ENCODE assay signal across 20 cellular contexts in the genomic region with DNA sequence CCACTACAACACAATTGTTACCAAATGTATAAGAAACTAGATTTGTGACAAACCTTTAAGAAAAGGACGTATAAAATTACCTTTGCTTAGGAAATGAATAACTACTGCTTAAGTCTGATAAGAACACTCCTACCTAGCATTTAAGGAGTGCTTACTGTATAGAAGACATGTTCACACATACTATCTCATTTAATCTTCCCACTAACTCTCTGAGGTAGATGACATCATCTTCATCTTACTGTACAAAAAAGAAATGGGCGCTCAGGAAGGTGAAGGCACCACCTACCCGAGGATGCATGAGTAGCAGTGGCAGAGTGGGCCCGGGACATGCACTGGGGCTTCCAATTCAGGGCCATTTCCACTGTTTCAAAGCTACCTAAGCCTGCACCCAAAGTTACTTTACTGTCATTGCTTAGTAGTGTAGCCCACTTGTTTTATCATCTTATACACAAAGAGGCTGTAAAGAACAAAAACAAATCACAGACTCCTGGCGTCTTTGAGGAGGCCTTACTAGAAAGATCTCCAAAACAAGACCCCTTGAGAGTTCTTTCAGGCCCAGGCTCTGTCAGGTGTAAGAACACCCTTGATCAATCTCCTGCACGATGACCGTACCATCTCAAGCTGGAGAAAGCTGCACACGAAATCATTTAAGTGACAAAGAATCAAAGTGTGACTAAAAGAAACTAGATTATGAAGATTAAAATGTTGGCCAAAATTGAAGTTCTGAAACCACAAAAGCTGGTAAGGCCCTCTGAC.
DNase-seq lines count a peak whose midpoint lies in the region; ATAC-seq lines count a peak whose summit lies in the region.
"Had no signal": no experiment of that assay in that cellular context is flagged by ENCODE, and none has a peak within 500 bp of the region (broad histone marks: within the 10 kb centered on the region; RNA-seq: fewer than 3 reads in every experiment).

No MANE protein-coding gene starts in this region.

- ATAC-seq in stimulated activated effector memory CD8-positive, alpha-beta T cell treated with anti-CD3 and anti-CD28 coated beads, Interleukin-12 subunit alpha, Interleukin-12 subunit beta, amount 100 ng/mL, for 72 hours = peak; percentile 53
- ATAC-seq: Right ventricle myocardium inferior had no signal

- intact Hi-C loops in activated T-helper 1 cell treated with anti-CD3 and anti-CD28 coated beads, Interleukin-12 subunit alpha, Interleukin-12 subunit beta, Interleukin-2, Interleukin-4 antibody, amounts not matched to agents 30 ng/mL and 10 ng/mL and 1 ng/mL, durations not matched to agents 14 hours and 24 hours and 36 hours (cut with micrococcal nuclease) = loop anchor here (2.0 to 10.0 kb wide), 3 partner anchors 15 to 481 kb away; a partner anchor contains a TSS

- peaks cover 63% of the 10 kb centered on the region for H3K4me1 Mint-ChIP-seq in activated T-helper 1 cell treated with anti-CD3 and anti-CD28 coated beads, Interleukin-12 subunit alpha, Interleukin-12 subunit beta, Interleukin-2, Interleukin-4 antibody, amounts not matched to agents 30 ng/mL and 10 ng/mL and 1 ng/mL, durations not matched to agents 14 hours and 24 hours and 36 hours (ENCODE audit: low read depth)
- H3K4me1 Mint-ChIP-seq in stimulated activated effector memory CD8-positive, alpha-beta T cell treated with anti-CD3 and anti-CD28 coated beads, Interleukin-12 subunit alpha, Interleukin-12 subunit beta, amount 100 ng/mL, for 72 hours = peaks cover 46% of the 10 kb centered on the region

- H3K9me3 Mint-ChIP-seq in activated T-helper 1 cell treated with anti-CD3 and anti-CD28 coated beads, Interleukin-12 subunit alpha, Interleukin-12 subunit beta, Interleukin-2, Interleukin-4 antibody, amounts not matched to agents 30 ng/mL and 10 ng/mL and 1 ng/mL, durations not matched to agents 14 hours and 24 hours and 36 hours = no peaks in the 10 kb centered on the region
- no peaks in the 10 kb centered on the region for H3K9me3 Mint-ChIP-seq in stimulated activated effector memory CD8-positive, alpha-beta T cell treated with anti-CD3 and anti-CD28 coated beads, Interleukin-12 subunit alpha, Interleukin-12 subunit beta, amount 100 ng/mL, for 72 hours
- H3K9me3 Mint-ChIP-seq: CD4-positive, alpha-beta memory T cell had no signal

- DNase-seq in activated CD4-positive, alpha-beta T cell treated with anti-CD3 and anti-CD28 coated beads, Interleukin-2, amount 50 U/mL, for 48 hours = peak; percentile 34 to 44
- DNase-seq in activated CD4-positive, alpha-beta T cell treated with anti-CD3 and anti-CD28 coated beads for 1 hour = no peak
- DNase-seq in stimulated activated CD4-positive, alpha-beta T cell treated with anti-CD3 and anti-CD28 coated beads, Interleukin-15, amount 100 ng/mL, for 24 hours = peak; percentile 36
- DNase-seq in stimulated activated CD4-positive, alpha-beta T cell treated with anti-CD3 and anti-CD28 coated beads, Interleukin-2, amount 100 ng/mL, for 48 hours = no peak
- no peak for DNase-seq in activated T-helper 1 cell treated with anti-CD3 and anti-CD28 coated beads, Interleukin-12 subunit alpha, Interleukin-12 subunit beta, Interleukin-2, Interleukin-4 antibody, amounts not matched to agents 30 ng/mL and 10 ng/mL and 1 ng/mL, durations not matched to agents 14 hours and 24 hours and 36 hours (ENCODE audit: low spot score)
- DNase-seq in stimulated activated effector memory CD8-positive, alpha-beta T cell treated with anti-CD3 and anti-CD28 coated beads, Interleukin-12 subunit alpha, Interleukin-12 subunit beta, amount 100 ng/mL, for 72 hours (ENCODE audit: low spot score in 2 of 2) = peak in 1 of 2 donors; percentile 49
- DNase-seq in NAMALWA (ENCODE audit: low spot score) (no peak), NCI-H1417 treated with DMSO at 0.1 percent for 48 hours (lab: John Stamatoyannopoulos, UW) (no peak)
- DNase-seq: CD4-positive, alpha-beta memory T cell; DMS153; GDM1; GM23248; MM.1S; NCI-H1092 treated with DMSO at 0.1 percent for 48 hours; NCI-H2081; NCI-H2171 treated with DMSO at 0.1 percent for 48 hours; NCI-H446 treated with DMSO at 0.1 percent for 48 hours; NCI-H748 treated with DMSO at 0.1 percent for 48 hours; NK-92 treated with Interleukin-12 subunit alpha and Interleukin-12 subunit beta, amount 100 ng/mL, for 24 hours had no signal

- H3K36me3 Mint-ChIP-seq in activated T-helper 1 cell treated with anti-CD3 and anti-CD28 coated beads, Interleukin-12 subunit alpha, Interleukin-12 subunit beta, Interleukin-2, Interleukin-4 antibody, amounts not matched to agents 30 ng/mL and 10 ng/mL and 1 ng/mL, durations not matched to agents 14 hours and 24 hours and 36 hours (ENCODE audit: low read depth) = peaks cover 36% of the 10 kb centered on the region
- peaks cover 60% of the 10 kb centered on the region for H3K36me3 Mint-ChIP-seq in stimulated activated effector memory CD8-positive, alpha-beta T cell treated with anti-CD3 and anti-CD28 coated beads, Interleukin-12 subunit alpha, Interleukin-12 subunit beta, amount 100 ng/mL, for 72 hours

- no peaks in the 10 kb centered on the region for H3K27me3 Mint-ChIP-seq in activated T-helper 1 cell treated with anti-CD3 and anti-CD28 coated beads, Interleukin-12 subunit alpha, Interleukin-12 subunit beta, Interleukin-2, Interleukin-4 antibody, amounts not matched to agents 30 ng/mL and 10 ng/mL and 1 ng/mL, durations not matched to agents 14 hours and 24 hours and 36 hours (ENCODE audit: insufficient read depth)
- H3K27me3 Mint-ChIP-seq: CD4-positive, alpha-beta memory T cell had no signal

- peak overlapping the region; percentile 15 for H3K4me3 Mint-ChIP-seq in activated T-helper 1 cell treated with anti-CD3 and anti-CD28 coated beads, Interleukin-12 subunit alpha, Interleukin-12 subunit beta, Interleukin-2, Interleukin-4 antibody, amounts not matched to agents 30 ng/mL and 10 ng/mL and 1 ng/mL, durations not matched to agents 14 hours and 24 hours and 36 hours
- peak overlapping the region; percentile 19 for H3K4me3 Mint-ChIP-seq in stimulated activated effector memory CD8-positive, alpha-beta T cell treated with anti-CD3 and anti-CD28 coated beads, Interleukin-12 subunit alpha, Interleukin-12 subunit beta, amount 100 ng/mL, for 72 hours
- H3K4me3 Mint-ChIP-seq: CD4-positive, alpha-beta memory T cell had no signal

- peak overlapping the region; percentile 90 for H3K27ac Mint-ChIP-seq in activated T-helper 1 cell treated with anti-CD3 and anti-CD28 coated beads, Interleukin-12 subunit alpha, Interleukin-12 subunit beta, Interleukin-2, Interleukin-4 antibody, amounts not matched to agents 30 ng/mL and 10 ng/mL and 1 ng/mL, durations not matched to agents 14 hours and 24 hours and 36 hours
- H3K27ac Mint-ChIP-seq in stimulated activated effector memory CD8-positive, alpha-beta T cell treated with anti-CD3 and anti-CD28 coated beads, Interleukin-12 subunit alpha, Interleukin-12 subunit beta, amount 100 ng/mL, for 72 hours = no peak overlapping the region
- H3K27ac Mint-ChIP-seq: CD4-positive, alpha-beta memory T cell had no signal

Comparison
In these comparisons a context has a peak if more than half of its experiments do, and no peak if none do; other contexts are left out.
1. DNase-seq: peak in activated CD4-positive, alpha-beta T cell treated with anti-CD3 and anti-CD28 coated beads, Interleukin-2, amount 50 U/mL, for 48 hours (2 of 2) and stimulated activated CD4-positive, alpha-beta T cell treated with anti-CD3 and anti-CD28 coated beads, Interleukin-15, amount 100 ng/mL, for 24 hours (single experiment); none in activated CD4-positive, alpha-beta T cell treated with anti-CD3 and anti-CD28 coated beads for 1 hour (single experiment), stimulated activated CD4-positive, alpha-beta T cell treated with anti-CD3 and anti-CD28 coated beads, Interleukin-2, amount 100 ng/mL, for 48 hours (0 of 2), activated T-helper 1 cell treated with anti-CD3 and anti-CD28 coated beads, Interleukin-12 subunit alpha, Interleukin-12 subunit beta, Interleukin-2, Interleukin-4 antibody, amounts not matched to agents 30 ng/mL and 10 ng/mL and 1 ng/mL, durations not matched to agents 14 hours and 24 hours and 36 hours (single experiment), NAMALWA (single experiment) and NCI-H1417 treated with DMSO at 0.1 percent for 48 hours (single experiment).